In genomic region chr11:64233913-64234839, GRCh38 we compare ENCODE assay signal across 8 cellular contexts. TPM values are rescaled to one million over a fixed set of nuclear protein-coding genes. Genes with fewer than 3 reads are reported as not detected.
DNase-seq lines count a peak whose midpoint lies in the region; ATAC-seq and TF ChIP-seq lines count a peak whose summit lies in the region.

Gene VEGFB, plus strand, starts transcription at chr11:64234584. Its CDS starts 250 bp downstream, at chr11:64234834.

- peak within 1 kb of the TSS; percentile 84 to 92 (median 90) for H3K4me3 Mint-ChIP-seq in nephron

- peak; percentile 40 for ATAC-seq in HG02642 (IDR thresholded peaks at IDR 0.05; ENCODE audit: poor library complexity, unreplicated experiment)

- H3K36me3 Mint-ChIP-seq in nephron (ENCODE audit: low read depth): peaks cover 9% of the 10 kb centered on the region

- H3K4me1 ChIP-seq in tibial nerve: peaks cover 0 to 63% (median 35%) of the 10 kb centered on the region in 4 donors

- H3K9me3 Mint-ChIP-seq in nephron: no peaks in the 10 kb centered on the region

- H3K36me3 ChIP-seq in tibial nerve: peaks cover 0 to 31% (median 4%) of the 10 kb centered on the region in 3 donors

- no peaks in the 10 kb centered on the region for H3K9me3 ChIP-seq in tibial nerve

- DNase-seq in EH (ENCODE audit: low read depth) (peak; percentile 68), OCI-M1 (lab: John Stamatoyannopoulos, UW) (peak; percentile 56), fibroblast of villous mesenchyme (ENCODE audit: low read depth) (peak; percentile 58), tibial nerve (ENCODE audit: low spot score in 2 of 2) (peak; percentile 53 to 55), GF-D8 (lab: John Stamatoyannopoulos, UW) (no peak)
- DNase-seq in activated effector memory CD4-positive, alpha-beta T cell treated with Interleukin-2 at 50 U/mL for 16 hours: peak; percentile 68

- no peak for TF ChIP-seq CTCF in fibroblast of villous mesenchyme (IDR thresholded peaks at IDR 0.05; ENCODE audit: insufficient read depth, low read depth, low read length)
- TF ChIP-seq CTCF in nephron (IDR thresholded peaks at IDR 0.05; ENCODE audit: unreplicated experiment in 3 of 3): no peak
- no peak for TF ChIP-seq CTCF in tibial nerve (IDR thresholded peaks at IDR 0.05)

- H3K4me3 ChIP-seq in fibroblast of villous mesenchyme (ENCODE audit: low read depth, low read length) (peak within 1 kb of the TSS; percentile 68), tibial nerve (peak within 1 kb of the TSS; percentile 57 to 90 (median 77))

- H3K27me3 Mint-ChIP-seq in nephron (ENCODE audit: low read depth): peaks cover 4% of the 10 kb centered on the region

- H3K27ac ChIP-seq in tibial nerve: peak within 1 kb of the TSS; percentile 71 to 94 (median 89)

- H3K27me3 ChIP-seq in tibial nerve: no peaks in the 10 kb centered on the region

- TF ChIP-seq EP300 in tibial nerve (IDR thresholded peaks at IDR 0.05): peak in 1 of 2 donors; percentile 67

- peak in 1 of 2 donors; percentile 45 for TF ChIP-seq POLR2A in tibial nerve (IDR thresholded peaks at IDR 0.05)

- H3K4me1 Mint-ChIP-seq in nephron: peaks cover 47% of the 10 kb centered on the region

- 3 to 9% methylated on average over 24 to 33 of the region's 107 CpGs for WGBS in tibial nerve, 2 donors

- peak within 1 kb of the TSS; percentile 55 to 84 (median 68) for H3K27ac Mint-ChIP-seq in nephron

RNA-seq across cellular contexts. Expression of gene VEGFB, which starts in this region (rescaled TPM):
- total RNA-seq in fibroblast of villous mesenchyme (17.7 and 21.9 TPM in 2 replicates), tibial nerve (100 to 1,000 TPM in 2 of 4 donors, 10 to 100 TPM in 2; 84.3 to 129 (median 109) TPM)
